In the genomic region with DNA sequence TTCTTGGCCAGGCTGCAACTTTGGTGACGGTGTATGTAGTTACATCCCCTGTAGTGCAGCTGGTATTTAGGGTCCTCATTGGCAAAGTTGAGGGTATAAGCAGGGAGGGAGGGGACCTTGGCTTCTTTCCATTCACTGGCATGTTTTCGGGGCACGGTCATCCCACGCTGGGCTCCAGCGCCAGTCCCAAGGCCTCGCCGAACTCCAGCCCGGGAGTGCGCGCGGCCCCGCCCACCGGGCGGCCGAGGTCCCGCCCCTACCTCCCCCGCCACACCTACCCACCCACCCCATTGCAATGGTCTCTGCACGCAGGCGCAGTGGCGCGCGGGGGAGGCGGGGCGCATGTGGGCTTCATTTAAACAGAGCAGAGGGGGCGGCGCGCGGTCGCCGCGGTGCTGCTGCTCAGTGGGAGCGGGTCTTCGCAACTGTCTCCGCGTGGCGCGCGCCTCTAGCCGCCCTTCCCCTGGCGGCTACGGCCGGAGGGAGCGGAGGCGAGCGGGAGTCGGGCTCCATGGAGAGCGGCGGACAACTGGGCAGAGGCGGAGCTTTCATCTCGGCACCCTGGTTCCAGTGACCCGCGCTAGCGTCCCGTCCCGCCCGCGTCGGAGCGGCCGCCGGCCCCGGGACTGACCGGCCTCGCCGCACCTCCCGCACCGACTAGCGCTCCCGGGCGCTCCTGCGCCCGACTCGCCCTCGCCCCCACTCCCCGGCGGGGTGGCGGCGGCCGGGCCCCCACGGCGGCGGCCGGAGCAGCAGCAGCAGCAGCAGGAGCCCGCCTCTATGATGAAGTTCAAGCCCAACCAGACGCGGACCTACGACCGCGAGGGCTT, we compare ENCODE assay signal across 8 cellular contexts. TPM values are rescaled to one million over a fixed set of nuclear protein-coding genes. Genes with fewer than 3 reads are reported as not detected.
DNase-seq lines count a peak whose midpoint lies in the region; ATAC-seq and TF ChIP-seq lines count a peak whose summit lies in the region.
"Not testable (repeated sequence)": the region's sequence is repeated elsewhere in the genome, so short reads cannot be mapped to it uniquely, and the experiment has no call there.

A gene (plus strand): TSS at position 383 of the 830 bp plus-strand sequence. CDS start 398 bp downstream, at position 781.

- ATAC-seq in GM19372 (IDR thresholded peaks at IDR 0.05; ENCODE audit: low read depth, unreplicated experiment): peak; percentile 69
- peak; percentile 72 for ATAC-seq in HG03521 (IDR thresholded peaks at IDR 0.05; ENCODE audit: unreplicated experiment)
- peak; percentile 89 for ATAC-seq in left lung

- H3K4me1 ChIP-seq in BLaER1 treated with 17β-estradiol and CSF1 and Interleukin-3, amounts not matched to agents 10 nM and 100 nM: peaks cover 22 to 51% (median 34%) of the 10 kb centered on the region in 10 experiments
- H3K4me1 ChIP-seq in left lung: peaks cover 11 to 55% of the 10 kb centered on the region in 2 donors

- peaks cover 0 to 18% (median 7%) of the 10 kb centered on the region in 11 experiments; a peak in 7 of 22 replicates for H3K36me3 ChIP-seq in BLaER1 treated with 17β-estradiol and CSF1 and Interleukin-3, amounts not matched to agents 10 nM and 100 nM
- H3K36me3 ChIP-seq in left lung: not testable (repeated sequence)

- not testable (repeated sequence) for H3K9me3 ChIP-seq in BLaER1 treated with 17β-estradiol and CSF1 and Interleukin-3, amounts not matched to agents 10 nM and 100 nM (replicated peaks in 1 of 11); left lung

- CTCF ChIA-PET in activated CD4-positive, alpha-beta T cell treated with anti-CD3 and anti-CD28 coated beads, Interleukin-2, amount 10 ng/mL, durations not matched to agents 7 days and 5 days (lab: Charles Lee): interaction anchor here (1.0 to 1.6 kb wide), 2 partner anchors 11 to 124 kb away, joined by 4 read pairs; no protein-coding TSS in a partner anchor

- H3K27me3 ChIP-seq in BLaER1 treated with 17β-estradiol and CSF1 and Interleukin-3, amounts not matched to agents 10 nM and 100 nM; left lung: not testable (repeated sequence)

- peak within 1 kb of the TSS; percentile 81 to 98 (median 90) for H3K4me2 ChIP-seq in BLaER1 treated with 17β-estradiol and CSF1 and Interleukin-3, amounts not matched to agents 10 nM and 100 nM

- not testable (repeated sequence) for H3K36me3 Mint-ChIP-seq in activated CD4-positive, alpha-beta T cell treated with anti-CD3 and anti-CD28 coated beads, Interleukin-2, amount 10 ng/mL, durations not matched to agents 7 days and 5 days (ENCODE audit: low read depth)

- DNase-seq in NCI-H748 (lab: John Stamatoyannopoulos, UW; ENCODE audit: unreplicated experiment) (peak; percentile 96), cortex of kidney (lab: John Stamatoyannopoulos, UW) (peak; percentile 54), left lung (peak; percentile 97 to 99)
- DNase-seq in activated CD4-positive, alpha-beta T cell treated with anti-CD3 and anti-CD28 coated beads, Interleukin-2, amount 10 ng/mL, durations not matched to agents 7 days and 5 days: peak; percentile 97
- peak; percentile 97 for DNase-seq in stimulated activated CD4-positive, alpha-beta T cell treated with anti-CD3 and anti-CD28 coated beads, Interleukin-2, amount 100 ng/mL, for 4 hours (ENCODE audit: low read depth)

- H3K27ac ChIP-seq in BLaER1 treated with 17β-estradiol and CSF1 and Interleukin-3, amounts not matched to agents 10 nM and 100 nM: peak within 1 kb of the TSS; percentile 82 to 97 (median 92)
- H3K27ac ChIP-seq in left lung: peak within 1 kb of the TSS; percentile 87 to 95

- not testable (repeated sequence) for TF ChIP-seq CTCF in left lung (IDR thresholded peaks at IDR 0.05)

- peak within 1 kb of the TSS; percentile 71 to 95 (median 84) for H3K4me3 ChIP-seq in BLaER1 treated with 17β-estradiol and CSF1 and Interleukin-3, amounts not matched to agents 10 nM and 100 nM
- H3K4me3 ChIP-seq in left lung: peak within 1 kb of the TSS; percentile 68 to 79

- peak within 1 kb of the TSS; percentile 100 for H3K4me3 Mint-ChIP-seq in activated CD4-positive, alpha-beta T cell treated with anti-CD3 and anti-CD28 coated beads, Interleukin-2, amount 10 ng/mL, durations not matched to agents 7 days and 5 days

- H3K4me1 Mint-ChIP-seq in activated CD4-positive, alpha-beta T cell treated with anti-CD3 and anti-CD28 coated beads, Interleukin-2, amount 10 ng/mL, durations not matched to agents 7 days and 5 days: peaks cover 38% of the 10 kb centered on the region

- H3K27ac Mint-ChIP-seq in activated CD4-positive, alpha-beta T cell treated with anti-CD3 and anti-CD28 coated beads, Interleukin-2, amount 10 ng/mL, durations not matched to agents 7 days and 5 days: peak within 1 kb of the TSS; percentile 100

- POLR2A ChIA-PET in activated CD4-positive, alpha-beta T cell treated with anti-CD3 and anti-CD28 coated beads, Interleukin-2, amount 10 ng/mL, durations not matched to agents 7 days and 5 days (lab: Charles Lee): not testable (repeated sequence)

- not testable (repeated sequence) for H3K9me3 Mint-ChIP-seq in activated CD4-positive, alpha-beta T cell treated with anti-CD3 and anti-CD28 coated beads, Interleukin-2, amount 10 ng/mL, durations not matched to agents 7 days and 5 days

- not testable (repeated sequence) for H3K27me3 Mint-ChIP-seq in activated CD4-positive, alpha-beta T cell treated with anti-CD3 and anti-CD28 coated beads, Interleukin-2, amount 10 ng/mL, durations not matched to agents 7 days and 5 days

- peak within 1 kb of the TSS; percentile 84 to 96 (median 94) for H3K9ac ChIP-seq in BLaER1 treated with 17β-estradiol and CSF1 and Interleukin-3, amounts not matched to agents 10 nM and 100 nM

- intact Hi-C loops in left lung (cut with DNase I): loop anchor here in 1 of 2 donors (10.0 kb wide), 1 partner anchor 123 kb away; no protein-coding TSS in a partner anchor

- H4K20me1 ChIP-seq in BLaER1 treated with 17β-estradiol and CSF1 and Interleukin-3, amounts not matched to agents 10 nM and 100 nM: peaks cover 22 to 43% (median 36%) of the 10 kb centered on the region in 11 experiments; a peak in 21 of 22 replicates

RNA-seq across cellular contexts. Expression of the gene that starts here (rescaled TPM):
- 10 to 100 TPM; 37.8 to 41.0 TPM for total RNA-seq in activated CD4-positive, alpha-beta T cell treated with anti-CD3 and anti-CD28 coated beads, Interleukin-2, amount 10 ng/mL, durations not matched to agents 7 days and 5 days
- 10 to 100 TPM; 46.6 to 48.0 TPM for total RNA-seq in left lung

Comparison
In these comparisons a context has a peak if more than half of its experiments do, and no peak if none do; other contexts are left out.
1. Peak in every context shown above with its lines: DNase-seq, ATAC-seq, H3K4me3 ChIP-seq and H3K27ac ChIP-seq.